In the genomic region with DNA sequence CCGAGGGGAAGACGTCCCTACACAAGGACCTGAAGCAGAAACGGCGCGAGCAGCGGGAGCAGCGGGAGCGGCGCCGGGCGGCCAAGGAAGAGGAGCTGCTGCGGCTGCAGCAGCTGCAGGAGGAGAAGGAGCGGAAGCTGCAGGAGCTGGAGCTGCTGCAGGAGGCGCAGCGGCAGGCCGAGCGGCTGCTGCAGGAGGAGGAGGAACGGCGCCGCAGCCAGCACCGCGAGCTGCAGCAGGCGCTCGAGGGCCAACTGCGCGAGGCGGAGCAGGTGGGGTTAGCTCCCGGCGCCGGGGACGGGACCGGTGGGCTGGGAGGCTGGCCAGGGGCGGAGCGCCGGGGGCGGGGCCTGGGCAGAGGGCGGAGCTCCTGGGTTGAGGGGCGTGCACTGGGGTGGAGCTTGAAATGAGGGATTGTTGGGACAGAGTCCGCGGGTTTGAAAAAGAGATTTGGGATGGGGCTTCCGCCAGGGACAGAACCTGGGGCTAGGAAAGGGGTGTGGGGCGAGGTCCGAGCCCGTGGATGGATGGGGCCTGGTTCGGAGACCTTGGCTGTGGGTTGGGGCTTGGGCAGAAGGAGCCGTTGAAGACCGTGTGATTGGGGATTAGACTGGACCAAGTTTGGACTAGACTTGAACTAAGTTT, we compare ENCODE assay signal across 1 cellular context.
TF ChIP-seq lines count a peak whose summit lies in the region.

No MANE protein-coding gene starts in this region.

TF ChIP-seq in WTC11, 78 proteins besides CTCF, POLR2A, EP300 and RAD21 (continued from another document and continues in another):
- TF ChIP-seq GRHL2 (CRISPR knock-in tag; IDR thresholded peaks at IDR 0.05; ENCODE audit: insufficient replicate concordance, severe bottlenecking) (no peak), GABPB1 (CRISPR knock-in tag; IDR thresholded peaks at IDR 0.05) (peak; percentile 52; the same call in 1 of the 2 replicates), ATF3 (CRISPR knock-in tag; conservative IDR thresholded peaks at IDR 0.05) (no peak), NFATC4 (CRISPR knock-in tag; IDR thresholded peaks at IDR 0.05) (no peak), ZNF425 (CRISPR knock-in tag; conservative IDR thresholded peaks at IDR 0.05) (no peak), ZNF396 (CRISPR knock-in tag; IDR thresholded peaks at IDR 0.05; ENCODE audit: borderline replicate concordance) (no peak), NR2C2 (CRISPR knock-in tag; IDR thresholded peaks at IDR 0.05) (no peak), ZMAT4 (CRISPR knock-in tag; IDR thresholded peaks at IDR 0.05) (no peak), OVOL2 (CRISPR knock-in tag; IDR thresholded peaks at IDR 0.05; ENCODE audit: borderline replicate concordance) (no peak), ZNF263 (CRISPR knock-in tag; IDR thresholded peaks at IDR 0.05; ENCODE audit: low read depth) (no peak), SP1 (CRISPR knock-in tag; conservative IDR thresholded peaks at IDR 0.05) (peak; percentile 87), TCF7 (CRISPR knock-in tag; IDR thresholded peaks at IDR 0.05; ENCODE audit: low read depth) (no peak), MAX (CRISPR knock-in tag; IDR thresholded peaks at IDR 0.05) (peak; percentile 71; the same call in 1 of the 2 replicates), ZNF138 (CRISPR knock-in tag; conservative IDR thresholded peaks at IDR 0.05) (no peak), ZNF671 (CRISPR knock-in tag; IDR thresholded peaks at IDR 0.05) (no peak), EMX1 (CRISPR knock-in tag; IDR thresholded peaks at IDR 0.05) (no peak), TEAD4 (CRISPR knock-in tag; IDR thresholded peaks at IDR 0.05) (no peak), MXD4 (CRISPR knock-in tag; IDR thresholded peaks at IDR 0.05; ENCODE audit: borderline replicate concordance) (no peak), TEAD1 (CRISPR knock-in tag; IDR thresholded peaks at IDR 0.05) (no peak), ZNF423 (CRISPR knock-in tag; IDR thresholded peaks at IDR 0.05) (no peak), SMAD3 (CRISPR knock-in tag; IDR thresholded peaks at IDR 0.05; ENCODE audit: borderline replicate concordance) (no peak), RELA (CRISPR knock-in tag; IDR thresholded peaks at IDR 0.05; ENCODE audit: borderline replicate concordance) (no peak), SOX15 (CRISPR knock-in tag; IDR thresholded peaks at IDR 0.05) (no peak), JAZF1 (CRISPR knock-in tag; IDR thresholded peaks at IDR 0.05) (no peak), NR3C1 (CRISPR knock-in tag; conservative IDR thresholded peaks at IDR 0.05; ENCODE audit: low read depth) (no peak)
- TF ChIP-seq, protein P1, sequence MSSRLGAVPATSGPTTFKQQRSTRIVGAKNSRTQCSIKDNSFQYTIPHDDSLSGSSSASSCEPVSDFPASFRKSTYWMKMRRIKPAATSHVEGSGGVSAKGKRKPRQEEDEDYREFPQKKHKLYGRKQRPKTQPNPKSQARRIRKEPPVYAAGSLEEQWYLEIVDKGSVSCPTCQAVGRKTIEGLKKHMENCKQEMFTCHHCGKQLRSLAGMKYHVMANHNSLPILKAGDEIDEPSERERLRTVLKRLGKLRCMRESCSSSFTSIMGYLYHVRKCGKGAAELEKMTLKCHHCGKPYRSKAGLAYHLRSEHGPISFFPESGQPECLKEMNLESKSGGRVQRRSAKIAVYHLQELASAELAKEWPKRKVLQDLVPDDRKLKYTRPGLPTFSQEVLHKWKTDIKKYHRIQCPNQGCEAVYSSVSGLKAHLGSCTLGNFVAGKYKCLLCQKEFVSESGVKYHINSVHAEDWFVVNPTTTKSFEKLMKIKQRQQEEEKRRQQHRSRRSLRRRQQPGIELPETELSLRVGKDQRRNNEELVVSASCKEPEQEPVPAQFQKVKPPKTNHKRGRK (CRISPR knock-in tag; IDR thresholded peaks at IDR 0.05; ENCODE audit: borderline replicate concordance): no peak
- TF ChIP-seq, protein P2, sequence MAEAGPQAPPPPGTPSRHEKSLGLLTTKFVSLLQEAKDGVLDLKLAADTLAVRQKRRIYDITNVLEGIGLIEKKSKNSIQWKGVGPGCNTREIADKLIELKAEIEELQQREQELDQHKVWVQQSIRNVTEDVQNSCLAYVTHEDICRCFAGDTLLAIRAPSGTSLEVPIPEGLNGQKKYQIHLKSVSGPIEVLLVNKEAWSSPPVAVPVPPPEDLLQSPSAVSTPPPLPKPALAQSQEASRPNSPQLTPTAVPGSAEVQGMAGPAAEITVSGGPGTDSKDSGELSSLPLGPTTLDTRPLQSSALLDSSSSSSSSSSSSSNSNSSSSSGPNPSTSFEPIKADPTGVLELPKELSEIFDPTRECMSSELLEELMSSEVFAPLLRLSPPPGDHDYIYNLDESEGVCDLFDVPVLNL (CRISPR knock-in tag; IDR thresholded peaks at IDR 0.05; ENCODE audit: borderline replicate concordance, low read depth): no peak
- TF ChIP-seq, protein P3, sequence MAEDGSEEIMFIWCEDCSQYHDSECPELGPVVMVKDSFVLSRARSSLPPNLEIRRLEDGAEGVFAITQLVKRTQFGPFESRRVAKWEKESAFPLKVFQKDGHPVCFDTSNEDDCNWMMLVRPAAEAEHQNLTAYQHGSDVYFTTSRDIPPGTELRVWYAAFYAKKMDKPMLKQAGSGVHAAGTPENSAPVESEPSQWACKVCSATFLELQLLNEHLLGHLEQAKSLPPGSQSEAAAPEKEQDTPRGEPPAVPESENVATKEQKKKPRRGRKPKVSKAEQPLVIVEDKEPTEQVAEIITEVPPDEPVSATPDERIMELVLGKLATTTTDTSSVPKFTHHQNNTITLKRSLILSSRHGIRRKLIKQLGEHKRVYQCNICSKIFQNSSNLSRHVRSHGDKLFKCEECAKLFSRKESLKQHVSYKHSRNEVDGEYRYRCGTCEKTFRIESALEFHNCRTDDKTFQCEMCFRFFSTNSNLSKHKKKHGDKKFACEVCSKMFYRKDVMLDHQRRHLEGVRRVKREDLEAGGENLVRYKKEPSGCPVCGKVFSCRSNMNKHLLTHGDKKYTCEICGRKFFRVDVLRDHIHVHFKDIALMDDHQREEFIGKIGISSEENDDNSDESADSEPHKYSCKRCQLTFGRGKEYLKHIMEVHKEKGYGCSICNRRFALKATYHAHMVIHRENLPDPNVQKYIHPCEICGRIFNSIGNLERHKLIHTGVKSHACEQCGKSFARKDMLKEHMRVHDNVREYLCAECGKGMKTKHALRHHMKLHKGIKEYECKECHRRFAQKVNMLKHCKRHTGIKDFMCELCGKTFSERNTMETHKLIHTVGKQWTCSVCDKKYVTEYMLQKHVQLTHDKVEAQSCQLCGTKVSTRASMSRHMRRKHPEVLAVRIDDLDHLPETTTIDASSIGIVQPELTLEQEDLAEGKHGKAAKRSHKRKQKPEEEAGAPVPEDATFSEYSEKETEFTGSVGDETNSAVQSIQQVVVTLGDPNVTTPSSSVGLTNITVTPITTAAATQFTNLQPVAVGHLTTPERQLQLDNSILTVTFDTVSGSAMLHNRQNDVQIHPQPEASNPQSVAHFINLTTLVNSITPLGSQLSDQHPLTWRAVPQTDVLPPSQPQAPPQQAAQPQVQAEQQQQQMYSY (CRISPR knock-in tag; IDR thresholded peaks at IDR 0.05): 0 out of 2 replicates have a peak, but pooled peaks have one; percentile 38
- TF ChIP-seq, protein P4, sequence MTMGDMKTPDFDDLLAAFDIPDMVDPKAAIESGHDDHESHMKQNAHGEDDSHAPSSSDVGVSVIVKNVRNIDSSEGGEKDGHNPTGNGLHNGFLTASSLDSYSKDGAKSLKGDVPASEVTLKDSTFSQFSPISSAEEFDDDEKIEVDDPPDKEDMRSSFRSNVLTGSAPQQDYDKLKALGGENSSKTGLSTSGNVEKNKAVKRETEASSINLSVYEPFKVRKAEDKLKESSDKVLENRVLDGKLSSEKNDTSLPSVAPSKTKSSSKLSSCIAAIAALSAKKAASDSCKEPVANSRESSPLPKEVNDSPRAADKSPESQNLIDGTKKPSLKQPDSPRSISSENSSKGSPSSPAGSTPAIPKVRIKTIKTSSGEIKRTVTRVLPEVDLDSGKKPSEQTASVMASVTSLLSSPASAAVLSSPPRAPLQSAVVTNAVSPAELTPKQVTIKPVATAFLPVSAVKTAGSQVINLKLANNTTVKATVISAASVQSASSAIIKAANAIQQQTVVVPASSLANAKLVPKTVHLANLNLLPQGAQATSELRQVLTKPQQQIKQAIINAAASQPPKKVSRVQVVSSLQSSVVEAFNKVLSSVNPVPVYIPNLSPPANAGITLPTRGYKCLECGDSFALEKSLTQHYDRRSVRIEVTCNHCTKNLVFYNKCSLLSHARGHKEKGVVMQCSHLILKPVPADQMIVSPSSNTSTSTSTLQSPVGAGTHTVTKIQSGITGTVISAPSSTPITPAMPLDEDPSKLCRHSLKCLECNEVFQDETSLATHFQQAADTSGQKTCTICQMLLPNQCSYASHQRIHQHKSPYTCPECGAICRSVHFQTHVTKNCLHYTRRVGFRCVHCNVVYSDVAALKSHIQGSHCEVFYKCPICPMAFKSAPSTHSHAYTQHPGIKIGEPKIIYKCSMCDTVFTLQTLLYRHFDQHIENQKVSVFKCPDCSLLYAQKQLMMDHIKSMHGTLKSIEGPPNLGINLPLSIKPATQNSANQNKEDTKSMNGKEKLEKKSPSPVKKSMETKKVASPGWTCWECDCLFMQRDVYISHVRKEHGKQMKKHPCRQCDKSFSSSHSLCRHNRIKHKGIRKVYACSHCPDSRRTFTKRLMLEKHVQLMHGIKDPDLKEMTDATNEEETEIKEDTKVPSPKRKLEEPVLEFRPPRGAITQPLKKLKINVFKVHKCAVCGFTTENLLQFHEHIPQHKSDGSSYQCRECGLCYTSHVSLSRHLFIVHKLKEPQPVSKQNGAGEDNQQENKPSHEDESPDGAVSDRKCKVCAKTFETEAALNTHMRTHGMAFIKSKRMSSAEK (CRISPR knock-in tag; IDR thresholded peaks at IDR 0.05; ENCODE audit: borderline replicate concordance): no peak
- TF ChIP-seq, protein P5, sequence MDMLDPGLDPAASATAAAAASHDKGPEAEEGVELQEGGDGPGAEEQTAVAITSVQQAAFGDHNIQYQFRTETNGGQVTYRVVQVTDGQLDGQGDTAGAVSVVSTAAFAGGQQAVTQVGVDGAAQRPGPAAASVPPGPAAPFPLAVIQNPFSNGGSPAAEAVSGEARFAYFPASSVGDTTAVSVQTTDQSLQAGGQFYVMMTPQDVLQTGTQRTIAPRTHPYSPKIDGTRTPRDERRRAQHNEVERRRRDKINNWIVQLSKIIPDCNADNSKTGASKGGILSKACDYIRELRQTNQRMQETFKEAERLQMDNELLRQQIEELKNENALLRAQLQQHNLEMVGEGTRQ (CRISPR knock-in tag; IDR thresholded peaks at IDR 0.05): no peak
- TF ChIP-seq, protein P6, sequence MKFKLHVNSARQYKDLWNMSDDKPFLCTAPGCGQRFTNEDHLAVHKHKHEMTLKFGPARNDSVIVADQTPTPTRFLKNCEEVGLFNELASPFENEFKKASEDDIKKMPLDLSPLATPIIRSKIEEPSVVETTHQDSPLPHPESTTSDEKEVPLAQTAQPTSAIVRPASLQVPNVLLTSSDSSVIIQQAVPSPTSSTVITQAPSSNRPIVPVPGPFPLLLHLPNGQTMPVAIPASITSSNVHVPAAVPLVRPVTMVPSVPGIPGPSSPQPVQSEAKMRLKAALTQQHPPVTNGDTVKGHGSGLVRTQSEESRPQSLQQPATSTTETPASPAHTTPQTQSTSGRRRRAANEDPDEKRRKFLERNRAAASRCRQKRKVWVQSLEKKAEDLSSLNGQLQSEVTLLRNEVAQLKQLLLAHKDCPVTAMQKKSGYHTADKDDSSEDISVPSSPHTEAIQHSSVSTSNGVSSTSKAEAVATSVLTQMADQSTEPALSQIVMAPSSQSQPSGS (CRISPR knock-in tag; IDR thresholded peaks at IDR 0.05; ENCODE audit: borderline replicate concordance, low read depth): no peak
- TF ChIP-seq, protein P7, sequence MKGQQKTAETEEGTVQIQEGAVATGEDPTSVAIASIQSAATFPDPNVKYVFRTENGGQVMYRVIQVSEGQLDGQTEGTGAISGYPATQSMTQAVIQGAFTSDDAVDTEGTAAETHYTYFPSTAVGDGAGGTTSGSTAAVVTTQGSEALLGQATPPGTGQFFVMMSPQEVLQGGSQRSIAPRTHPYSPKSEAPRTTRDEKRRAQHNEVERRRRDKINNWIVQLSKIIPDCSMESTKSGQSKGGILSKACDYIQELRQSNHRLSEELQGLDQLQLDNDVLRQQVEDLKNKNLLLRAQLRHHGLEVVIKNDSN (CRISPR knock-in tag; IDR thresholded peaks at IDR 0.05): 0 out of 2 replicates have a peak, but pooled peaks have one; percentile 22
- TF ChIP-seq, protein P8, sequence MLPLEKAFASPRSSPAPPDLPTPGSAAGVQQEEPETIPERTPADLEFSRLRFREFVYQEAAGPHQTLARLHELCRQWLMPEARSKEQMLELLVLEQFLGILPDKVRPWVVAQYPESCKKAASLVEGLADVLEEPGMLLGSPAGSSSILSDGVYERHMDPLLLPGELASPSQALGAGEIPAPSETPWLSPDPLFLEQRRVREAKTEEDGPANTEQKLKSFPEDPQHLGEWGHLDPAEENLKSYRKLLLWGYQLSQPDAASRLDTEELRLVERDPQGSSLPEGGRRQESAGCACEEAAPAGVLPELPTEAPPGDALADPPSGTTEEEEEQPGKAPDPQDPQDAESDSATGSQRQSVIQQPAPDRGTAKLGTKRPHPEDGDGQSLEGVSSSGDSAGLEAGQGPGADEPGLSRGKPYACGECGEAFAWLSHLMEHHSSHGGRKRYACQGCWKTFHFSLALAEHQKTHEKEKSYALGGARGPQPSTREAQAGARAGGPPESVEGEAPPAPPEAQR (CRISPR knock-in tag; IDR thresholded peaks at IDR 0.05): no peak
